8 cellular contexts compared by ENCODE assay signal in the genomic region with DNA sequence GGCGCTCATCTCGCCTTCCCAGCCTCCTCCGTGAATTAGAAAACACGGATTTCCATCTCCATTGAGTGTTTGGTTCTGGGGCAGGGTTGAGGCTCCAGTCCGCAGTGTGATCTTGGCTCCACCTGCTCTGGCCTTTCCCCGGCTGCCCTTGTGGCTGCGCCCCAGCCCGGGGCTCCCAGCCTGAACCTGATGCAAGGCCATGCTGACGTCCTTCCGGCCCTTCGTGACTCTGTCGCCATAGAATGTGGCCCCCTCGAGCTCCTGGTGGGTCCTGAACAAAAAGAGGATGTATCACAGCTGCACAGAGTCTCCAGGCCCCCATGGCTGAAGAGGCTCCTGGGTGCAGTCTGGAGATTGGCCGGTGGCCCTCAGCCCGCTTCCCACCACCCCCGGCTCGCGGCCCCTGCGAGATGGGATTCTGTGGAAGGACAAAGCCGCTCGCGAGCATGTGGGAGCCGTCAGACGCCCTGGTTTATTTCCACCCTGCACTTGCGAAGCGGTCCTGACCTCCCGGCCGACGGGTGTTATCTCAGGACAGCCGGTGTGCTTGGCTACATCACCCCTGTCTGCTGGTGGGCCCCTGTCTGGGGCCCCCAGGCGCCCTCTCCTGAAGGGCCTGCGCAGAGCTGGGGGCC.
"Had no signal": no experiment of that assay in that cellular context is flagged by ENCODE, and none has a peak within 500 bp of the region (broad histone marks: within the 10 kb centered on the region; RNA-seq: fewer than 3 reads in every experiment).

No MANE protein-coding gene starts in this region.

- H3K27ac Mint-ChIP-seq: GM23338, HFFc6 had no signal

- H2AFZ ChIP-seq: GM23248, GM23338 had no signal

- H3K9me3 ChIP-seq: HAP-1 had no signal

- H3K4me1 ChIP-seq: HAP-1 had no signal

- H3K9ac ChIP-seq: GM23248 had no signal

- H3K4me1 Mint-ChIP-seq: GM23338 had no signal

- H3K27ac ChIP-seq: GM23248 had no signal

- H3K36me3 ChIP-seq: HAP-1 had no signal

- DNase-seq: GM23248, GOT3, H7, H9, HCEC 1CT, HFFc6 had no signal

- H3K4me2 ChIP-seq: GM23338 had no signal

- H3K4me3 Mint-ChIP-seq: GM23338, H9, HFFc6 had no signal

- H3K4me3 ChIP-seq: GM23248, GM23338, HAP-1 had no signal

- H3K9me3 Mint-ChIP-seq: GM23338 had no signal
